ENCODE assay signal across 12 cellular contexts in genomic region chr5:172904312-172904642, GRCh38. TPM values are rescaled to one million over a fixed set of nuclear protein-coding genes. Genes with fewer than 3 reads are reported as not detected.
DNase-seq lines count a peak whose midpoint lies in the region; ATAC-seq, FAIRE-seq and TF ChIP-seq lines count a peak whose summit lies in the region.
"Had no signal": no experiment of that assay in that cellular context is flagged by ENCODE, and none has a peak within 500 bp of the region (broad histone marks: within the 10 kb centered on the region; RNA-seq: fewer than 3 reads in every experiment).

No MANE protein-coding gene starts in this region.

- CTCF ChIA-PET in CD8-positive, alpha-beta T cell (lab: Charles Lee): interaction anchor here (0.8 to 2.5 kb wide), 3 partner anchors 28 to 966 kb away, joined by 3 to 9 read pairs (median 5); no protein-coding TSS in a partner anchor

- DNase-seq in CD14-positive monocyte (ENCODE audit: low spot score): no peak
- DNase-seq in astrocyte (ENCODE audit: low read depth): no peak
- no peak for DNase-seq in right cardiac atrium
- no peak for DNase-seq in NCI-H524 treated with DMSO at 0.1 percent for 48 hours (lab: John Stamatoyannopoulos, UW)
- no peak for DNase-seq in CD8-positive, alpha-beta T cell
- no peak for DNase-seq in NCI-H2171 (lab: John Stamatoyannopoulos, UW)
- DNase-seq in head of caudate nucleus: no peak
- DNase-seq: activated CD4-positive, CD25-positive, alpha-beta regulatory T cell treated with anti-CD3 and anti-CD28 coated beads, Interleukin-2, amount 50 U/mL, for 72 hours; activated naive CD4-positive, alpha-beta T cell treated with anti-CD3 and anti-CD28 coated beads, Interleukin-2, amount 10 ng/mL, durations not matched to agents 7 days and 5 days; NCI-H1694 treated with DMSO at 0.1 percent for 48 hours had no signal

- no peak for ATAC-seq in right cardiac atrium
- ATAC-seq in CD8-positive, alpha-beta T cell: no peak

- TF ChIP-seq CTCF in CD14-positive monocyte (IDR thresholded peaks at IDR 0.05) (no peak), astrocyte (IDR thresholded peaks at IDR 0.05; ENCODE audit: insufficient read depth, low read depth, low read length) (no peak)
- no peak for TF ChIP-seq CTCF in CD8-positive, alpha-beta T cell (IDR thresholded peaks at IDR 0.05)

- H3K36me3 Mint-ChIP-seq in CD14-positive monocyte: peaks cover 22 to 38% of the 10 kb centered on the region in 2 donors
- peaks cover 15% of the 10 kb centered on the region for H3K36me3 Mint-ChIP-seq in astrocyte (ENCODE audit: low read depth, unreplicated experiment)
- H3K36me3 Mint-ChIP-seq in CD8-positive, alpha-beta T cell: peaks cover 36% of the 10 kb centered on the region

- POLR2A ChIA-PET in CD8-positive, alpha-beta T cell (lab: Charles Lee): no interaction called here

- H3K4me3 ChIP-seq in astrocyte (ENCODE audit: insufficient read depth, low read depth, low read length): no peak overlapping the region
- no peak overlapping the region for H3K4me3 ChIP-seq in right cardiac atrium (ENCODE audit: low read length)
- H3K4me3 ChIP-seq in skeletal muscle satellite cell (ENCODE audit: low read length): peak overlapping the region; percentile 4
- no peak overlapping the region for H3K4me3 ChIP-seq in CD8-positive, alpha-beta T cell (ENCODE audit: low read depth, low read length)

- no peak overlapping the region for H2AFZ ChIP-seq in astrocyte (ENCODE audit: low read depth, low read length)

- H3K4me2 ChIP-seq in astrocyte (ENCODE audit: low read length): peak overlapping the region; percentile 60
- peak overlapping the region; percentile 2 for H3K4me2 ChIP-seq in skeletal muscle satellite cell (ENCODE audit: low read length)

- H3K27me3 ChIP-seq in astrocyte (ENCODE audit: insufficient read depth, low read length) (no peaks in the 10 kb centered on the region), right cardiac atrium (ENCODE audit: control insufficient read depth, insufficient read depth) (no peaks in the 10 kb centered on the region), skeletal muscle satellite cell (ENCODE audit: control insufficient read depth, insufficient read depth, low read length) (no peaks in the 10 kb centered on the region)
- H3K27me3 ChIP-seq in CD8-positive, alpha-beta T cell (ENCODE audit: insufficient read depth, low read length): no peaks in the 10 kb centered on the region

- no peak overlapping the region for H3K4me3 Mint-ChIP-seq in CD14-positive monocyte
- no peak overlapping the region for H3K4me3 Mint-ChIP-seq in astrocyte (ENCODE audit: unreplicated experiment)
- no peak overlapping the region for H3K4me3 Mint-ChIP-seq in CD8-positive, alpha-beta T cell
- H3K4me3 Mint-ChIP-seq: activated naive CD4-positive, alpha-beta T cell treated with anti-CD3 and anti-CD28 coated beads, Interleukin-2, amount 10 ng/mL, durations not matched to agents 7 days and 5 days; B cell had no signal

- H3K9me3 Mint-ChIP-seq in CD14-positive monocyte (no peaks in the 10 kb centered on the region), astrocyte (ENCODE audit: unreplicated experiment) (no peaks in the 10 kb centered on the region)
- H3K9me3 Mint-ChIP-seq in CD8-positive, alpha-beta T cell: no peaks in the 10 kb centered on the region
- H3K9me3 Mint-ChIP-seq: activated naive CD4-positive, alpha-beta T cell treated with anti-CD3 and anti-CD28 coated beads, Interleukin-2, amount 10 ng/mL, durations not matched to agents 7 days and 5 days had no signal

- intact Hi-C loops in CD14-positive monocyte (cut with micrococcal nuclease) (no loop called here), right cardiac atrium (cut with DNase I) (loop anchor here in 2 of 4 donors (10.0 kb wide), 2 partner anchors 129 to 189 kb away; partner anchors contain the start of gene DUSP1 (in 2 of the 2)), head of caudate nucleus (cut with DNase I) (no loop called here)
- intact Hi-C loops in CD8-positive, alpha-beta T cell (cut with DNase I, micrococcal nuclease): no loop called here

- FAIRE-seq in astrocyte (lab: Jason Lieb, UNC): no peak

- H3K27ac Mint-ChIP-seq in CD14-positive monocyte: peak overlapping the region in 5 of 7 donors; percentile 36 to 77 (median 60)
- peak overlapping the region; percentile 90 for H3K27ac Mint-ChIP-seq in astrocyte (ENCODE audit: unreplicated experiment)
- H3K27ac Mint-ChIP-seq in CD8-positive, alpha-beta T cell: no peak overlapping the region
- H3K27ac Mint-ChIP-seq: activated naive CD4-positive, alpha-beta T cell treated with anti-CD3 and anti-CD28 coated beads, Interleukin-2, amount 10 ng/mL, durations not matched to agents 7 days and 5 days; B cell had no signal

- H3K4me1 Mint-ChIP-seq in CD14-positive monocyte: peaks cover 16% of the 10 kb centered on the region
- H3K4me1 Mint-ChIP-seq in astrocyte (ENCODE audit: low read depth, unreplicated experiment): peaks cover 45% of the 10 kb centered on the region
- no peaks in the 10 kb centered on the region for H3K4me1 Mint-ChIP-seq in CD8-positive, alpha-beta T cell (ENCODE audit: low read depth)
- H3K4me1 Mint-ChIP-seq: activated naive CD4-positive, alpha-beta T cell treated with anti-CD3 and anti-CD28 coated beads, Interleukin-2, amount 10 ng/mL, durations not matched to agents 7 days and 5 days; B cell had no signal

- peaks cover 14% of the 10 kb centered on the region for H3K79me2 ChIP-seq in astrocyte (ENCODE audit: insufficient read depth, low read length)

- H3K36me3 ChIP-seq in astrocyte (ENCODE audit: insufficient read depth, low read length) (no peaks in the 10 kb centered on the region), skeletal muscle satellite cell (ENCODE audit: insufficient read depth, low read length) (peaks cover 27% of the 10 kb centered on the region)
- H3K36me3 ChIP-seq in CD8-positive, alpha-beta T cell (ENCODE audit: insufficient read depth, low read length): no peaks in the 10 kb centered on the region

- peaks cover 0 to 1% (median 0%) of the 10 kb centered on the region in 3 donors for H3K27me3 Mint-ChIP-seq in CD14-positive monocyte (ENCODE audit: low read depth in 3 of 3)
- no peaks in the 10 kb centered on the region for H3K27me3 Mint-ChIP-seq in astrocyte (ENCODE audit: low read depth, unreplicated experiment)
- H3K27me3 Mint-ChIP-seq in CD8-positive, alpha-beta T cell (ENCODE audit: low read depth): no peaks in the 10 kb centered on the region
- H3K27me3 Mint-ChIP-seq: activated naive CD4-positive, alpha-beta T cell treated with anti-CD3 and anti-CD28 coated beads, Interleukin-2, amount 10 ng/mL, durations not matched to agents 7 days and 5 days; B cell had no signal

- H3K9ac ChIP-seq in astrocyte (ENCODE audit: low read length): peak overlapping the region; percentile 90
- H3K9ac ChIP-seq in skeletal muscle satellite cell (ENCODE audit: low read depth, low read length): peak overlapping the region; percentile 85

- H3K27ac ChIP-seq in astrocyte (ENCODE audit: low read depth, low read length) (peak overlapping the region; percentile 100), right cardiac atrium (ENCODE audit: low read length) (peak overlapping the region; percentile 38)
- no peak overlapping the region for H3K27ac ChIP-seq in CD8-positive, alpha-beta T cell (ENCODE audit: low read depth, low read length)

- H3K4me1 ChIP-seq in astrocyte (ENCODE audit: insufficient read depth, low read length): peaks cover 77% of the 10 kb centered on the region
- H3K4me1 ChIP-seq in right cardiac atrium (ENCODE audit: control insufficient read depth, insufficient read depth, low read length): peaks cover 20% of the 10 kb centered on the region
- H3K4me1 ChIP-seq in skeletal muscle satellite cell (ENCODE audit: control insufficient read depth, insufficient read depth, low read length): peaks cover 67% of the 10 kb centered on the region
- no peaks in the 10 kb centered on the region for H3K4me1 ChIP-seq in CD8-positive, alpha-beta T cell (ENCODE audit: insufficient read depth, low read length)

- H3K9me3 ChIP-seq in astrocyte (ENCODE audit: insufficient read depth, low read depth, low read length) (no peaks in the 10 kb centered on the region), right cardiac atrium (ENCODE audit: control insufficient read depth, low read length) (no peaks in the 10 kb centered on the region), skeletal muscle satellite cell (replicated peaks; ENCODE audit: low read length) (no peaks in the 10 kb centered on the region)
- H3K9me3 ChIP-seq in CD8-positive, alpha-beta T cell (ENCODE audit: low read length): no peaks in the 10 kb centered on the region

- WGBS in right cardiac atrium: 71% methylated on average over 4 of the region's 4 CpGs

- H4K20me1 ChIP-seq in astrocyte (ENCODE audit: insufficient read depth, low read length): no peaks in the 10 kb centered on the region

RNA-seq across cellular contexts. Expression of gene RPL26L1, which starts 54.9 kb away (rescaled TPM):
- polyA plus RNA-seq in CD14-positive monocyte (10 to 100 TPM; 58.6 to 60.9 TPM), right cardiac atrium (58.8 TPM)
- total RNA-seq in astrocyte (50.6 and 54.3 TPM in 2 replicates), right cardiac atrium (10 to 100 TPM; 20.2 to 28.9 (median 25.3) TPM)
- 67.7 and 73.2 TPM in 2 replicates for total RNA-seq in skeletal muscle satellite cell (2012; rRNA removed)
- total RNA-seq in CD8-positive, alpha-beta T cell: 10 to 100 TPM; 12.0 to 12.7 TPM
